Comparison of ENCODE assay signal across 8 cellular contexts in the genomic region with DNA sequence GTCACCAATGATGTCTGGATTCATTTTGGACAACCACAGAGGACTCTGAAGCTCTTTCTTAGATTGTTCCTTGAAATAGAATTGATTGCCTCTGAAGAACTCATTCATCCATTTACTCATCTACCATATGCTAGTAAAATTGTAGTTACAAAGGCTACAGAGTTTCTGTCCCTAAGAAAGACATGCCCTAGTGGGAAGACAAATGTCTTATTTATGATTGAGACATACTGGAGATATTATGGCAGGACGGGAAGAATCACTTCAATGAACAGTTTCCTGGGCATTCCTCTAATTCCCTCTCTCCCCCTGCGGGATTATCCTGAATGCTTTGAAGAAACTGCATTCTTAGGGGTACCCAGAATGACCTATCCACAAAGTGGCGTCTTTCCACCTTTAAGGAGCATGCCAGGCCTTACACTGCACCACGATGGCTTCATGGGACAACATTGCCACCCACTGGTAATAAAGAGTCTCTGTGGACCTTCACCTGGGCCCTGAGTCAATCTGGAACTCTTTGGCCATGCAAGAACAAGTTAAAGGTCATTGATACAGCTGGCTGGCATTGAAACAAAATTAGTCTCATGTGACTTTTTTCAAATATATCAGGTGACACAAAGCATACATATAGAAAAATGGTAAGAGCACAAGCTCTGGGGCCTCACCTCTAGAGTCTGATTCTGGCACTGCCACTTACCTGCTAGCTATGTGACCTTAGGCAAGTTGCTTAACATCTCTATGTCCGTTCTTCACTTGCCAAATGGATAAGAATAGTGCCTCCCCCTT. TPM values are rescaled to one million over a fixed set of nuclear protein-coding genes. Genes with fewer than 3 reads are reported as not detected.
A peak's percentile ranks its signal among the peaks of the same experiment; 100 is the strongest.
DNase-seq lines count a peak whose midpoint lies in the region; ATAC-seq and TF ChIP-seq lines count a peak whose summit lies in the region.

No MANE protein-coding gene starts in this region.

- DNase-seq in COLO668 (lab: John Stamatoyannopoulos, UW; ENCODE audit: unreplicated experiment) (peak; percentile 41), NCI-H82 treated with DMSO at 0.1 percent for 48 hours (lab: John Stamatoyannopoulos, UW; ENCODE audit: unreplicated experiment) (peak; percentile 5), memory B cell (ENCODE audit: low spot score in 2 of 2) (peak in 1 of 2 donors; percentile 15)
- peak; percentile 77 for DNase-seq in activated CD8-positive, alpha-beta T cell treated with anti-CD3 and anti-CD28 coated beads for 36 hours
- DNase-seq in effector CD4-positive, alpha-beta T cell: peak; percentile 43
- DNase-seq in stimulated activated effector memory CD8-positive, alpha-beta T cell treated with anti-CD3 and anti-CD28 coated beads, Interleukin-12 subunit alpha, Interleukin-12 subunit beta, amount 100 ng/mL, for 72 hours (ENCODE audit: low spot score in 2 of 2): peak; percentile 12 to 58

- ATAC-seq in GM19452 (IDR thresholded peaks at IDR 0.05; ENCODE audit: unreplicated experiment) (peak; percentile 100), HG03457 (IDR thresholded peaks at IDR 0.05; ENCODE audit: unreplicated experiment) (peak; percentile 83), memory B cell (ENCODE audit: low read depth) (peak; percentile 70)
- ATAC-seq in activated CD8-positive, alpha-beta T cell treated with anti-CD3 and anti-CD28 coated beads for 36 hours: peak; percentile 99
- ATAC-seq in stimulated activated effector memory CD8-positive, alpha-beta T cell treated with anti-CD3 and anti-CD28 coated beads, Interleukin-12 subunit alpha, Interleukin-12 subunit beta, amount 100 ng/mL, for 72 hours: peak; percentile 80

- H3K36me3 Mint-ChIP-seq in activated CD8-positive, alpha-beta T cell treated with anti-CD3 and anti-CD28 coated beads for 36 hours (ENCODE audit: low read depth): no peaks in the 10 kb centered on the region
- H3K36me3 Mint-ChIP-seq in memory B cell: no peaks in the 10 kb centered on the region
- H3K36me3 Mint-ChIP-seq in stimulated activated effector memory CD8-positive, alpha-beta T cell treated with anti-CD3 and anti-CD28 coated beads, Interleukin-12 subunit alpha, Interleukin-12 subunit beta, amount 100 ng/mL, for 72 hours: no peaks in the 10 kb centered on the region

- POLR2A ChIA-PET in activated CD8-positive, alpha-beta T cell treated with anti-CD3 and anti-CD28 coated beads for 36 hours (lab: Charles Lee): interaction anchor here (0.7 to 1.2 kb wide), 3 partner anchors 144 to 266 kb away, joined by 3 read pairs; partner anchors contain the start of gene IL6ST

- H3K9me3 Mint-ChIP-seq in activated CD8-positive, alpha-beta T cell treated with anti-CD3 and anti-CD28 coated beads for 36 hours: no peaks in the 10 kb centered on the region
- no peaks in the 10 kb centered on the region for H3K9me3 Mint-ChIP-seq in memory B cell
- no peaks in the 10 kb centered on the region for H3K9me3 Mint-ChIP-seq in stimulated activated effector memory CD8-positive, alpha-beta T cell treated with anti-CD3 and anti-CD28 coated beads, Interleukin-12 subunit alpha, Interleukin-12 subunit beta, amount 100 ng/mL, for 72 hours

- peak; percentile 83 for TF ChIP-seq CTCF in activated CD8-positive, alpha-beta T cell treated with anti-CD3 and anti-CD28 coated beads for 36 hours (IDR thresholded peaks at IDR 0.05)

- H3K27ac Mint-ChIP-seq in activated CD8-positive, alpha-beta T cell treated with anti-CD3 and anti-CD28 coated beads for 36 hours: no peak overlapping the region
- no peak overlapping the region for H3K27ac Mint-ChIP-seq in memory B cell
- no peak overlapping the region for H3K27ac Mint-ChIP-seq in stimulated activated effector memory CD8-positive, alpha-beta T cell treated with anti-CD3 and anti-CD28 coated beads, Interleukin-12 subunit alpha, Interleukin-12 subunit beta, amount 100 ng/mL, for 72 hours

- CTCF ChIA-PET in activated CD8-positive, alpha-beta T cell treated with anti-CD3 and anti-CD28 coated beads for 36 hours (lab: Charles Lee): interaction anchor here (0.6 to 5.4 kb wide), 44 partner anchors 9 to 551 kb away, joined by 3 to 106 read pairs (median 4); no protein-coding TSS in a partner anchor

- no peak overlapping the region for H3K4me3 Mint-ChIP-seq in activated CD8-positive, alpha-beta T cell treated with anti-CD3 and anti-CD28 coated beads for 36 hours
- H3K4me3 Mint-ChIP-seq in memory B cell: no peak overlapping the region
- H3K4me3 Mint-ChIP-seq in stimulated activated effector memory CD8-positive, alpha-beta T cell treated with anti-CD3 and anti-CD28 coated beads, Interleukin-12 subunit alpha, Interleukin-12 subunit beta, amount 100 ng/mL, for 72 hours: no peak overlapping the region

- H3K4me1 Mint-ChIP-seq in activated CD8-positive, alpha-beta T cell treated with anti-CD3 and anti-CD28 coated beads for 36 hours (ENCODE audit: low read depth): peaks cover 11% of the 10 kb centered on the region
- H3K4me1 Mint-ChIP-seq in memory B cell: no peaks in the 10 kb centered on the region
- H3K4me1 Mint-ChIP-seq in stimulated activated effector memory CD8-positive, alpha-beta T cell treated with anti-CD3 and anti-CD28 coated beads, Interleukin-12 subunit alpha, Interleukin-12 subunit beta, amount 100 ng/mL, for 72 hours: no peaks in the 10 kb centered on the region

- intact Hi-C loops in activated CD8-positive, alpha-beta T cell treated with anti-CD3 and anti-CD28 coated beads for 36 hours (cut with micrococcal nuclease): loop anchor here (2.0 kb wide), 2 partner anchors 222 to 266 kb away; no protein-coding TSS in a partner anchor

- no peaks in the 10 kb centered on the region for H3K27me3 Mint-ChIP-seq in activated CD8-positive, alpha-beta T cell treated with anti-CD3 and anti-CD28 coated beads for 36 hours
- H3K27me3 Mint-ChIP-seq in memory B cell: no peaks in the 10 kb centered on the region

RNA-seq across cellular contexts. Expression of gene ANKRD55, which starts 32.1 kb away (rescaled TPM):
- total RNA-seq in activated CD8-positive, alpha-beta T cell treated with anti-CD3 and anti-CD28 coated beads for 36 hours: not detected
